Comparison of ENCODE assay signal across 17 cellular contexts in the genomic region with DNA sequence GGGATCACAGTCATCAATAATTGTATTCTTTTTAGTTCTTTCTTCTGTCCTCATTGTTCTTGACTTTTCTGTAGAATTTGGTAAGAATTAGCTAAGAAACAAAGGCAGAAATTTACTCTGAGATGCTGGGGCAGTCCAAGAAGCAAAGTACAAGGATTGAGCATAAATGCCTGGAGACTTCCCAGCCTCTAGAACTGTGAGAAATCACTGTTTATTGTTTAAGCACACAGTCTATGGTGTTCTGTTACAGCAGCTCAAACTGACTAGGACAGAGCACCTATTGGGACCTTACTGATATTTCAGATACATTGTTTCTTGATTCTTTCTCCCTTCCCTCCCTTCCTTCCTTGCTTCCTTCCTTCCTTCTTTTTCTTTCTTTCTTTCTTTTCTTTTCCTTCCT.
"Had no signal": no experiment of that assay in that cellular context is flagged by ENCODE, and none has a peak within 500 bp of the region (broad histone marks: within the 10 kb centered on the region; RNA-seq: fewer than 3 reads in every experiment).

No MANE protein-coding gene starts in this region.

- H3K27me3 ChIP-seq: cardiac muscle cell, colonic mucosa, upper lobe of left lung had no signal

- ATAC-seq: activated CD4-positive, alpha-beta T cell treated with anti-CD3 and anti-CD28 coated beads for 36 hours; left lobe of liver; sciatic nerve had no signal

- H3K27ac ChIP-seq: cardiac muscle cell, colonic mucosa, upper lobe of left lung had no signal

- DNase-seq: activated CD4-positive, alpha-beta memory T cell treated with anti-CD3 and anti-CD28 coated beads, Interleukin-2, amount 10 ng/mL, durations not matched to agents 7 days and 5 days; activated CD4-positive, alpha-beta T cell treated with anti-CD3 and anti-CD28 coated beads for 36 hours; activated gamma-delta T cell; activated T-cell treated with anti-CD3 and anti-CD28 coated beads, Interleukin-2, amount 50 U/mL, for 48 hours; colonic mucosa; effector CD8-positive, alpha-beta T cell; immature natural killer cell; stimulated activated CD4-positive, alpha-beta T cell treated with anti-CD3 and anti-CD28 coated beads, Interleukin-2, amount 100 ng/mL, for 48 hours; stimulated activated naive CD4-positive, alpha-beta T cell treated with Interleukin-2 at 50 U/mL for 16 hours; upper lobe of left lung had no signal

- H3K36me3 Mint-ChIP-seq: activated naive CD8-positive, alpha-beta T cell; immature natural killer cell; memory B cell had no signal

- H3K27me3 Mint-ChIP-seq: activated CD4-positive, alpha-beta memory T cell treated with anti-CD3 and anti-CD28 coated beads, Interleukin-2, amount 10 ng/mL, durations not matched to agents 7 days and 5 days; activated CD4-positive, alpha-beta T cell treated with anti-CD3 and anti-CD28 coated beads for 36 hours; activated naive CD8-positive, alpha-beta T cell; memory B cell had no signal

- H3K9me3 ChIP-seq: colonic mucosa, upper lobe of left lung had no signal

- H3K4me3 Mint-ChIP-seq: activated CD4-positive, alpha-beta memory T cell treated with anti-CD3 and anti-CD28 coated beads, Interleukin-2, amount 10 ng/mL, durations not matched to agents 7 days and 5 days; activated CD4-positive, alpha-beta T cell treated with anti-CD3 and anti-CD28 coated beads for 36 hours; activated naive CD8-positive, alpha-beta T cell; immature natural killer cell; memory B cell; nephron; T-helper 2 cell treated with Interferon-gamma antibody and Interleukin-4, amounts not matched to agents 5 μg/mL and 100 μg/mL, for 36 hours had no signal

- H3K4me1 ChIP-seq: colonic mucosa, upper lobe of left lung had no signal

- H3K36me3 ChIP-seq: cardiac muscle cell, colonic mucosa, upper lobe of left lung had no signal

- H3K9me3 Mint-ChIP-seq: nephron had no signal

- H3K4me3 ChIP-seq: cardiac muscle cell, colonic mucosa, upper lobe of left lung had no signal

- H3K4me1 Mint-ChIP-seq: activated CD4-positive, alpha-beta memory T cell treated with anti-CD3 and anti-CD28 coated beads, Interleukin-2, amount 10 ng/mL, durations not matched to agents 7 days and 5 days; activated CD4-positive, alpha-beta T cell treated with anti-CD3 and anti-CD28 coated beads for 36 hours; immature natural killer cell; nephron had no signal

- H3K27ac Mint-ChIP-seq: activated CD4-positive, alpha-beta memory T cell treated with anti-CD3 and anti-CD28 coated beads, Interleukin-2, amount 10 ng/mL, durations not matched to agents 7 days and 5 days; activated CD4-positive, alpha-beta T cell treated with anti-CD3 and anti-CD28 coated beads for 36 hours; activated naive CD8-positive, alpha-beta T cell; immature natural killer cell; memory B cell; nephron; T-helper 2 cell treated with Interferon-gamma antibody and Interleukin-4, amounts not matched to agents 5 μg/mL and 100 μg/mL, for 36 hours had no signal
